9 cellular contexts compared by ENCODE assay signal in the genomic region with DNA sequence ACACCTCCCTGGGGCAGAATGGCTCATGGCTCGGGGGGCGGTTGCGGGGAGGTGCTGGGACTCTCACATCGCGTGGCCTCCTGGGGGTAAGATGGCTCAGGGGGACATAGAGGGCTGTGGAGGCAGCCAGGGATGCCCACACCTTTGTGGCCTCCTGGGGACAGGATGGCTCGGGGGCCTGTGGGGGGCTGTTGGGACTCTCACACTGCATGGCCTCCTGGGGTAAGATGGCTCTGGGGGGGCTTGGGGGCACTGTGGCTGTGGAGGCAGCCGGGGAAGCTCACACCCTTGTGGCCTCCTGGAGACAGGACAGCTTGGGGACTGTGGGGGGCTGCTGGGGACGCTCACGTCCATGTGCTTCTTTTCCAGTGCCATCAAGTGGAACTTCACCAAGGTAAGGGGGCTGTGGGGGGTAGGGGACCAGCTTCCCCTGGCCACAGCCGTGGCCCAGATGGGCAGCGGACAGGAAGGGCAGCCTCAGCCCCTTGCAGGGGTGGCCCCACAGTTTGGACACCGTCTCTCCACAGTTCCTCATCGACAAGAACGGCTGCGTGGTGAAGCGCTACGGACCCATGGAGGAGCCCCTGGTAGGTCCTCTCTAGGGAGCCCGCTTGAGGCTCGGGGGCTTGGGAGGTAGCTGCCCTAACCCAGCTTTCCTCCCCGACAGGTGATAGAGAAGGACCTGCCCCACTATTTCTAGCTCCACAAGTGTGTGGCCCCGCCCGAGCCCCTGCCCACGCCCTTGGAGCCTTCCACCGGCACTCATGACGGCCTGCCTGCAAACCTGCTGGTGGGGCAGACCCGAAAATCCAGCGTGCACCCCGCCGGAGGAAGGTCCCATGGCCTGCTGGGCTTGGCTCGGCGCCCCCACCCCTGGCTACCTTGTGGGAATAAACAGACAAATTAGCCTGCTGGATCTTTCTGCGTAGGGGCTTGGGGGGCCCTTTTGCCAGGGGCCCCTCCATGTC. TPM values are rescaled to one million over a fixed set of nuclear protein-coding genes. Genes with fewer than 3 reads are reported as not detected.
DNase-seq lines count a peak whose midpoint lies in the region; ATAC-seq and TF ChIP-seq lines count a peak whose summit lies in the region.
"Had no signal": no experiment of that assay in that cellular context is flagged by ENCODE, and none has a peak within 500 bp of the region (broad histone marks: within the 10 kb centered on the region; RNA-seq: fewer than 3 reads in every experiment).

No MANE protein-coding gene starts in this region.

- peaks cover 45 to 60% (median 53%) of the 10 kb centered on the region in 10 experiments for H3K4me1 ChIP-seq in BLaER1 treated with 17β-estradiol and CSF1 and Interleukin-3, amounts not matched to agents 10 nM and 100 nM
- peaks cover 8% of the 10 kb centered on the region for H3K4me1 ChIP-seq in neural progenitor cell

- peak overlapping the region; percentile 63 to 100 (median 99) for H3K9ac ChIP-seq in BLaER1 treated with 17β-estradiol and CSF1 and Interleukin-3, amounts not matched to agents 10 nM and 100 nM
- H3K9ac ChIP-seq in neural progenitor cell, result no peak overlapping the region

- H3K27ac ChIP-seq in BLaER1 treated with 17β-estradiol and CSF1 and Interleukin-3, amounts not matched to agents 10 nM and 100 nM, result peak overlapping the region in 8 of 11 experiments; percentile 37 to 99 (median 64); a peak in 13 of 22 replicates
- H3K27ac ChIP-seq in neural progenitor cell, result no peak overlapping the region

- no peak for ATAC-seq in HG02623 (IDR thresholded peaks at IDR 0.05; ENCODE audit: unreplicated experiment)

- H2AFZ ChIP-seq in neural progenitor cell (replicated peaks), result no peak overlapping the region

- H3K4me3 Mint-ChIP-seq in IgD-negative memory B cell, result peak overlapping the region; percentile 46 to 85 (median 76)
- peak overlapping the region; percentile 79 for H3K4me3 Mint-ChIP-seq in neural progenitor cell

- H3K27me3 ChIP-seq in BLaER1 treated with 17β-estradiol and CSF1 and Interleukin-3, amounts not matched to agents 10 nM and 100 nM, result no peaks in the 10 kb centered on the region
- no peaks in the 10 kb centered on the region for H3K27me3 ChIP-seq in neural progenitor cell

- H3K27ac Mint-ChIP-seq in IgD-negative memory B cell (peak overlapping the region; percentile 86 to 91 (median 91)), neural progenitor cell (no peak overlapping the region)

- H3K36me3 ChIP-seq in BLaER1 treated with 17β-estradiol and CSF1 and Interleukin-3, amounts not matched to agents 10 nM and 100 nM, result peaks cover 35 to 59% (median 48%) of the 10 kb centered on the region in 11 experiments
- H3K36me3 ChIP-seq in neural progenitor cell, result no peaks in the 10 kb centered on the region

- H3K9me3 Mint-ChIP-seq in IgD-negative memory B cell (no peaks in the 10 kb centered on the region), neural progenitor cell (no peaks in the 10 kb centered on the region)

- H3K4me1 Mint-ChIP-seq in IgD-negative memory B cell, result peaks cover 17 to 19% (median 19%) of the 10 kb centered on the region in 3 donors
- peaks cover 23% of the 10 kb centered on the region for H3K4me1 Mint-ChIP-seq in neural progenitor cell

- peaks cover 50 to 73% (median 63%) of the 10 kb centered on the region in 11 experiments for H4K20me1 ChIP-seq in BLaER1 treated with 17β-estradiol and CSF1 and Interleukin-3, amounts not matched to agents 10 nM and 100 nM
- H4K20me1 ChIP-seq in neural progenitor cell (ENCODE audit: low read depth), result peaks cover 30% of the 10 kb centered on the region

- H3K27me3 Mint-ChIP-seq in IgD-negative memory B cell (no peaks in the 10 kb centered on the region), neural progenitor cell (ENCODE audit: insufficient read depth, low read depth) (peaks cover 4% of the 10 kb centered on the region)

- H3K79me2 ChIP-seq in neural progenitor cell (ENCODE audit: low read depth), result peaks cover 16% of the 10 kb centered on the region

- TF ChIP-seq CTCF in cardiac fibroblast (IDR thresholded peaks at IDR 0.05; ENCODE audit: low read depth, low read length), result no peak
- no peak for TF ChIP-seq CTCF in neural progenitor cell (IDR thresholded peaks at IDR 0.05)

- H3K9me3 ChIP-seq in BLaER1 treated with 17β-estradiol and CSF1 and Interleukin-3, amounts not matched to agents 10 nM and 100 nM (replicated peaks in 1 of 11), result no peaks in the 10 kb centered on the region
- H3K9me3 ChIP-seq in neural progenitor cell (ENCODE audit: low read depth), result no peaks in the 10 kb centered on the region

- H3K4me3 ChIP-seq in BLaER1 treated with 17β-estradiol and CSF1 and Interleukin-3, amounts not matched to agents 10 nM and 100 nM, result peak overlapping the region in 9 of 10 experiments; percentile 29 to 97 (median 93); a peak in 17 of 20 replicates
- peak overlapping the region; percentile 21 to 70 for H3K4me3 ChIP-seq in cardiac fibroblast (replicated peaks in 1 of 2; ENCODE audit: low read depth in 2 of 2, low read length in 2 of 2)
- H3K4me3 ChIP-seq in neural progenitor cell, result no peak overlapping the region

- no peak for DNase-seq in cardiac fibroblast (ENCODE audit: low read depth in 2 of 2)
- no peak for DNase-seq in neural progenitor cell (ENCODE audit: low spot score)
- DNase-seq in NCI-H128 (lab: John Stamatoyannopoulos, UW; ENCODE audit: unreplicated experiment), result no peak
- no peak for DNase-seq in NCI-H2227 treated with DMSO at 0.1 percent for 48 hours (lab: John Stamatoyannopoulos, UW)
- DNase-seq in NCI-H2107 (lab: John Stamatoyannopoulos, UW), result no peak
- DNase-seq: NCI-H82 had no signal

- H3K36me3 Mint-ChIP-seq in IgD-negative memory B cell (no peaks in the 10 kb centered on the region), neural progenitor cell (no peaks in the 10 kb centered on the region)

- H3F3A ChIP-seq in neural progenitor cell (ENCODE audit: low read depth), result peaks cover 42% of the 10 kb centered on the region

- H3K4me2 ChIP-seq in BLaER1 treated with 17β-estradiol and CSF1 and Interleukin-3, amounts not matched to agents 10 nM and 100 nM, result peak overlapping the region; percentile 85 to 98 (median 91)
- H3K4me2 ChIP-seq in neural progenitor cell, result no peak overlapping the region

RNA-seq across cellular contexts. Expression of gene GPX4, which starts 2.4 kb away (rescaled TPM):
- 460 TPM for polyA plus RNA-seq in IgD-negative memory B cell
- total RNA-seq in neural progenitor cell (ENCODE audit: low replicate concordance), result 289 and 439 TPM in 2 replicates

RNA-seq across cellular contexts. Expression of gene POLR2E, which starts 11.0 kb away (rescaled TPM):
- polyA plus RNA-seq in IgD-negative memory B cell, result 237 TPM
- total RNA-seq in neural progenitor cell (ENCODE audit: low replicate concordance), result 98.8 and 197 TPM in 2 replicates

RNA-seq across cellular contexts. Expression of gene ARHGAP45, which starts 39.2 kb away (rescaled TPM):
- polyA plus RNA-seq in IgD-negative memory B cell, result 391 TPM
- 9.6 and 18.2 TPM in 2 replicates for total RNA-seq in neural progenitor cell (ENCODE audit: low replicate concordance)
